ENCODE assay signal across 8 cellular contexts in genomic region chr3:141368925-141369794, GRCh38. TPM values are rescaled to one million over a fixed set of nuclear protein-coding genes. Genes with fewer than 3 reads are reported as not detected.
DNase-seq lines count a peak whose midpoint lies in the region; ATAC-seq, FAIRE-seq and TF ChIP-seq lines count a peak whose summit lies in the region.

No MANE protein-coding gene starts in this region.

- POLR2A ChIA-PET in CD8-positive, alpha-beta memory T cell (lab: Charles Lee), result interaction anchor here (0.9 to 1.4 kb wide), 2 partner anchors 10 to 34 kb away, joined by 3 to 4 read pairs; no protein-coding TSS in a partner anchor
- POLR2A ChIA-PET in endothelial cell of umbilical vein (lab: Charles Lee), result interaction anchor here (1.2 kb wide), 1 partner anchor 43 kb away, joined by 4 read pairs; no protein-coding TSS in a partner anchor

- H3K23ac ChIP-seq in trophoblast cell (ENCODE audit: low read length), result no peak overlapping the region

- H3K4me2 ChIP-seq in endothelial cell of umbilical vein (ENCODE audit: insufficient read depth, low read length) (peak overlapping the region; percentile 99), trophoblast cell (ENCODE audit: low read length) (peak overlapping the region; percentile 49)

- CTCF ChIA-PET in CD8-positive, alpha-beta memory T cell (lab: Charles Lee), result interaction anchor here (0.8 to 5.3 kb wide), 18 partner anchors 8 to 228 kb away, joined by 3 to 62 read pairs (median 6); no protein-coding TSS in a partner anchor
- CTCF ChIA-PET in endothelial cell of umbilical vein (lab: Charles Lee), result interaction anchor here (0.7 to 4.6 kb wide), 14 partner anchors 8 to 86 kb away, joined by 3 to 28 read pairs (median 10); no protein-coding TSS in a partner anchor

- TSS peak; percentile 16 for BruUV-seq in endothelial cell of umbilical vein (replicated peaks; lab: Mats Ljungman, UMichigan)

- H2AK5ac ChIP-seq in trophoblast cell (ENCODE audit: low read length), result peak overlapping the region; percentile 83

- H3K27ac ChIP-seq in CD8-positive, alpha-beta memory T cell (ENCODE audit: low read depth, low read length), result peak overlapping the region; percentile 61
- H3K27ac ChIP-seq in endothelial cell of umbilical vein (ENCODE audit: insufficient read depth, low read depth, low read length) (peak overlapping the region; percentile 96), trophoblast cell (ENCODE audit: low read depth, low read length) (peak overlapping the region; percentile 97)

- peak overlapping the region in 1 of 7 donors; percentile 9 for H3K4me3 Mint-ChIP-seq in CD8-positive, alpha-beta memory T cell

- peak overlapping the region; percentile 78 for H2BK120ac ChIP-seq in trophoblast cell (ENCODE audit: insufficient read depth, low read length, poor library complexity)

- H3K27me3 ChIP-seq in CD8-positive, alpha-beta memory T cell (ENCODE audit: insufficient read depth, low read length, poor library complexity, severe bottlenecking), result no peaks in the 10 kb centered on the region
- H3K27me3 ChIP-seq in endothelial cell of umbilical vein (ENCODE audit: control insufficient read depth in 2 of 2, insufficient read depth in 2 of 2, low read length in 2 of 2), result no peaks in the 10 kb centered on the region
- no peaks in the 10 kb centered on the region for H3K27me3 ChIP-seq in trophoblast cell (ENCODE audit: insufficient read depth, low read length)

- H2BK12ac ChIP-seq in trophoblast cell (ENCODE audit: low read length), result peak overlapping the region; percentile 64

- whole genome bisulfite sequencing in trophoblast cell (ENCODE audit: extremely low coverage, insufficient coverage, insufficient read length), result no CpG with 5 or more reads among the region's 15 CpGs

- H4K91ac ChIP-seq in trophoblast cell (ENCODE audit: low read depth, low read length), result peak overlapping the region; percentile 97

- H3K4me1 Mint-ChIP-seq in CD8-positive, alpha-beta memory T cell, result peaks cover 7 to 11% (median 8%) of the 10 kb centered on the region in 3 donors

- no peak for ATAC-seq in HG03280 (IDR thresholded peaks at IDR 0.05; ENCODE audit: unreplicated experiment)
- no peak for ATAC-seq in left lobe of liver

- no peaks in the 10 kb centered on the region for H3K36me3 ChIP-seq in CD8-positive, alpha-beta memory T cell (ENCODE audit: insufficient read depth, low read length)
- H3K36me3 ChIP-seq in endothelial cell of umbilical vein (ENCODE audit: control insufficient read depth in 2 of 2, extremely low read depth in 1 of 2, insufficient read depth in 2 of 2, low read length in 2 of 2), result peaks cover 0 to 2% of the 10 kb centered on the region in 2 experiments
- peaks cover 0 to 2% of the 10 kb centered on the region in 2 experiments for H3K36me3 ChIP-seq in trophoblast cell (ENCODE audit: control insufficient read depth in 1 of 2, insufficient read depth in 2 of 2, low read length in 2 of 2)

- no peaks in the 10 kb centered on the region for H3K9me3 Mint-ChIP-seq in CD8-positive, alpha-beta memory T cell

- H3K79me2 ChIP-seq in endothelial cell of umbilical vein (ENCODE audit: control insufficient read depth, insufficient read depth, low read length) (peaks cover 20% of the 10 kb centered on the region), trophoblast cell (ENCODE audit: control insufficient read depth, insufficient read depth, low read length, poor library complexity) (peaks cover 7% of the 10 kb centered on the region)

- no peaks in the 10 kb centered on the region for H4K20me1 ChIP-seq in endothelial cell of umbilical vein (replicated peaks; ENCODE audit: control insufficient read depth, extremely low read depth, insufficient read depth, low read length)

- H2BK5ac ChIP-seq in trophoblast cell (ENCODE audit: low read depth, low read length, poor library complexity), result peak overlapping the region; percentile 90

- H3K18ac ChIP-seq in trophoblast cell (ENCODE audit: low read length), result peak overlapping the region; percentile 87

- H3K9me3 ChIP-seq in CD8-positive, alpha-beta memory T cell (ENCODE audit: low read length), result no peaks in the 10 kb centered on the region
- H3K9me3 ChIP-seq in endothelial cell of umbilical vein (replicated peaks; ENCODE audit: control insufficient read depth, insufficient read depth, low read length), result no peaks in the 10 kb centered on the region
- H3K9me3 ChIP-seq in trophoblast cell (ENCODE audit: insufficient read depth, low read depth, low read length), result no peaks in the 10 kb centered on the region

- no peak for FAIRE-seq in RCC 7860 (lab: Jason Lieb, UNC)
- peak; percentile 65 for FAIRE-seq in endothelial cell of umbilical vein (lab: Jason Lieb, UNC)

- intact Hi-C loops in endothelial cell of umbilical vein (cut with micrococcal nuclease), result loop anchor here (1.0 kb wide), 5 partner anchors 33 to 72 kb away; no protein-coding TSS in a partner anchor

- H3K4me3 ChIP-seq in CD8-positive, alpha-beta memory T cell (ENCODE audit: low read length), result no peak overlapping the region
- H3K4me3 ChIP-seq in endothelial cell of umbilical vein (replicated peaks in 1 of 3; ENCODE audit: insufficient read depth in 1 of 3, low read depth in 1 of 3, low read length in 3 of 3) (peak overlapping the region; percentile 14 to 86 (median 39)), trophoblast cell (ENCODE audit: low read depth, low read length) (no peak overlapping the region)

- H3K14ac ChIP-seq in trophoblast cell (ENCODE audit: low read length), result peak overlapping the region; percentile 84

- peak overlapping the region in 3 of 8 donors; percentile 4 to 77 (median 6) for H3K27ac Mint-ChIP-seq in CD8-positive, alpha-beta memory T cell

- H3K9me1 ChIP-seq in endothelial cell of umbilical vein (replicated peaks; ENCODE audit: control insufficient read depth, extremely low read depth, insufficient read depth, low read length), result no peaks in the 10 kb centered on the region

- H3K36me3 Mint-ChIP-seq in CD8-positive, alpha-beta memory T cell, result no peaks in the 10 kb centered on the region

- H3K4me1 ChIP-seq in CD8-positive, alpha-beta memory T cell (ENCODE audit: insufficient read depth, low read length), result peaks cover 3% of the 10 kb centered on the region
- H3K4me1 ChIP-seq in endothelial cell of umbilical vein (ENCODE audit: control insufficient read depth, extremely low read depth, insufficient read depth, low read length) (peaks cover 47% of the 10 kb centered on the region), trophoblast cell (ENCODE audit: control insufficient read depth in 1 of 2, insufficient read depth in 2 of 2, low read length in 2 of 2) (peaks cover 21 to 23% of the 10 kb centered on the region in 2 experiments)

- H3K27me3 Mint-ChIP-seq in CD8-positive, alpha-beta memory T cell, result peaks cover 0 to 2% of the 10 kb centered on the region in 2 donors

- TF ChIP-seq POLR2A in endothelial cell of umbilical vein (IDR thresholded peaks at IDR 0.05; ENCODE audit: low read depth, low read length), result no peak

- no peak for TF ChIP-seq CTCF in endothelial cell of umbilical vein (IDR thresholded peaks at IDR 0.05; ENCODE audit: extremely low read depth in 1 of 2, insufficient read depth in 1 of 2, low read depth in 1 of 2, low read length in 2 of 2)

- H4K8ac ChIP-seq in trophoblast cell (ENCODE audit: low read depth, low read length), result peak overlapping the region; percentile 75

- DNase-seq in CD8-positive, alpha-beta memory T cell, result no peak
- peak; percentile 23 for DNase-seq in RCC 7860 (ENCODE audit: low spot score)
- peak; percentile 77 for DNase-seq in endothelial cell of umbilical vein (ENCODE audit: low read depth, low spot score)
- DNase-seq in trophoblast cell, result peak; percentile 36 to 75
- no peak for DNase-seq in NCI-H82 (lab: John Stamatoyannopoulos, UW)
- no peak for DNase-seq in left lobe of liver (ENCODE audit: low spot score)
- DNase-seq in activated CD4-positive, alpha-beta T cell treated with anti-CD3 and anti-CD28 coated beads for 48 hours, result no peak

- no peak overlapping the region for H2AFZ ChIP-seq in endothelial cell of umbilical vein (ENCODE audit: low read depth, low read length)
- H2AFZ ChIP-seq in trophoblast cell (ENCODE audit: insufficient read depth, low read length, poor library complexity), result peak overlapping the region; percentile 12

- peak overlapping the region; percentile 83 for H3K4ac ChIP-seq in trophoblast cell (ENCODE audit: low read depth, low read length)

- peak overlapping the region; percentile 86 for H4K12ac ChIP-seq in trophoblast cell (ENCODE audit: low read depth, low read length)

- dilution Hi-C loops in endothelial cell of umbilical vein (cut with MboI; ENCODE audit: extremely low pct_ligation_motif_present, low sequenced_read_pairs), result no loop called here

- H3K9ac ChIP-seq in endothelial cell of umbilical vein (replicated peaks; ENCODE audit: extremely low read depth, insufficient read depth, low read length), result peak overlapping the region; percentile 96
- no peak overlapping the region for H3K9ac ChIP-seq in trophoblast cell (ENCODE audit: low read length)

- peaks cover 23% of the 10 kb centered on the region for H3K79me1 ChIP-seq in trophoblast cell (ENCODE audit: low read length)

TF ChIP-seq in endothelial cell of umbilical vein, 7 proteins besides CTCF, POLR2A, EP300 and RAD21 (continues in another document):
- TF ChIP-seq POLR2AphosphoS5 (IDR thresholded peaks at IDR 0.05; ENCODE audit: insufficient read depth, low read depth, low read length), result peak; percentile 11
- TF ChIP-seq JUN (IDR thresholded peaks at IDR 0.05; ENCODE audit: borderline replicate concordance, insufficient read depth, insufficient read length, low read depth), result no peak
- TF ChIP-seq GATA2 (IDR thresholded peaks at IDR 0.05; ENCODE audit: insufficient read depth, insufficient read length, low read depth, low read length), result no peak
- TF ChIP-seq MYC (IDR thresholded peaks at IDR 0.05; ENCODE audit: low read depth, low read length), result no peak
- no peak for TF ChIP-seq FOS (IDR thresholded peaks at IDR 0.05; ENCODE audit: borderline replicate concordance, insufficient read depth, low read length)
- no peak for TF ChIP-seq EZH2 (IDR thresholded peaks at IDR 0.05; ENCODE audit: borderline replicate concordance, low read depth, low read length, severe bottlenecking)

RNA-seq across cellular contexts. Expression of gene ZBTB38, which starts 0.9 kb away (rescaled TPM):
- 10 to 100 TPM; 78.6 to 87.1 TPM for total RNA-seq in CD8-positive, alpha-beta memory T cell
- 115 TPM for polyA plus RNA-seq in CD8-positive, alpha-beta memory T cell
- total RNA-seq in endothelial cell of umbilical vein, result 83.4 and 85.2 TPM in 2 replicates
- polyA plus RNA-seq in endothelial cell of umbilical vein, result 25.5 and 31.1 TPM in 2 replicates
- 30.2 and 30.5 TPM in 2 replicates for polyA plus RNA-seq in endothelial cell of umbilical vein (2011; cell fraction: cytosol; rRNA removed)
- 57.4 and 59.3 TPM in 2 replicates for polyA plus RNA-seq in endothelial cell of umbilical vein (2011; cell fraction: nucleus; rRNA removed)
- 58.5 and 77.2 TPM in 2 replicates for polyA plus RNA-seq in endothelial cell of umbilical vein (2012)
- 130 and 159 TPM in 2 replicates for polyA minus RNA-seq in endothelial cell of umbilical vein
- polyA minus RNA-seq in endothelial cell of umbilical vein (2011; cell fraction: cytosol; rRNA and poly(A)+ RNA removed), result 30.9 TPM
- 158 and 229 TPM in 2 replicates for polyA minus RNA-seq in endothelial cell of umbilical vein (2011; cell fraction: nucleus; rRNA and poly(A)+ RNA removed)
- polyA plus RNA-seq in trophoblast cell (2013), result 38.2 and 38.5 TPM in 2 replicates
- total RNA-seq in left lobe of liver, result 26.6 TPM

Comparison
In these comparisons a context has a peak if more than half of its experiments do, and no peak if none do; other contexts are left out.
1. DNase-seq: peak in RCC 7860 (single experiment), endothelial cell of umbilical vein (single experiment) and trophoblast cell (2 of 2); none in CD8-positive, alpha-beta memory T cell (0 of 5), NCI-H82 (single experiment), left lobe of liver (single experiment) and activated CD4-positive, alpha-beta T cell treated with anti-CD3 and anti-CD28 coated beads for 48 hours (single experiment).
2. H3K4me3 ChIP-seq: peak in endothelial cell of umbilical vein (3 of 3); none in CD8-positive, alpha-beta memory T cell (single experiment) and trophoblast cell (single experiment).
3. Peak in every context shown above with its lines, with median percentiles within 50 percentile points of each other: H3K27ac ChIP-seq.